21 cellular contexts compared by ENCODE assay signal in genomic region chr2:36564377-36564930, GRCh38. TPM values are rescaled to one million over a fixed set of nuclear protein-coding genes. Genes with fewer than 3 reads are reported as not detected.
DNase-seq lines count a peak whose midpoint lies in the region; ATAC-seq and TF ChIP-seq lines count a peak whose summit lies in the region.
"Had no signal": no experiment of that assay in that cellular context is flagged by ENCODE, and none has a peak within 500 bp of the region (broad histone marks: within the 10 kb centered on the region; RNA-seq: fewer than 3 reads in every experiment).

No MANE protein-coding gene starts in this region.

- H3K4me3 Mint-ChIP-seq in CD14-positive monocyte: no peak overlapping the region
- H3K4me3 Mint-ChIP-seq in progenitor cell of endocrine pancreas (ENCODE audit: low read depth): no peak overlapping the region
- H3K4me3 Mint-ChIP-seq: activated CD4-positive, alpha-beta T cell treated with anti-CD3 and anti-CD28 coated beads, Interleukin-2, amount 10 ng/mL, durations not matched to agents 7 days and 5 days; activated T-helper 17 cell treated with anti-CD3 and anti-CD28 coated beads, Interleukin-2, amount 50 U/mL, for 72 hours; CD8-positive, alpha-beta memory T cell; stimulated activated naive B cell treated with anti-CD40 and anti-IgM and Interleukin-4, amounts not matched to agents 10 μg/mL and 1 μg/mL and 100 μg/mL, for 72 hours; T-cell had no signal

- in situ Hi-C loops in GM13977 (cut with MboI; ENCODE audit: low pct_unique_long_range_greater_than_20kb, low sequenced_read_pairs, unreplicated experiment): no loop called here

- DNase-seq in CD14-positive monocyte (ENCODE audit: low spot score): no peak
- DNase-seq in RKO (ENCODE audit: low spot score): peak; percentile 76
- DNase-seq in dorsolateral prefrontal cortex: peak in 3 of 10 donors; percentile 14 to 62 (median 49)
- DNase-seq in progenitor cell of endocrine pancreas (ENCODE audit: low spot score, unreplicated experiment): no peak
- DNase-seq in left ventricle myocardium superior: no peak
- no peak for DNase-seq in neuronal stem cell (ENCODE audit: low spot score)
- DNase-seq in WERI-Rb-1: no peak
- DNase-seq in GM13977 (ENCODE audit: low spot score): no peak
- DNase-seq: activated CD4-positive, alpha-beta T cell treated with anti-CD3 and anti-CD28 coated beads, Interleukin-2, amount 10 ng/mL, durations not matched to agents 7 days and 5 days; brain microvascular endothelial cell; CD8-positive, alpha-beta memory T cell; H7; lower lobe of right lung; NCI-H1105 treated with DMSO at 0.1 percent for 48 hours; NK-92 treated with Interleukin-12 subunit alpha and Interleukin-12 subunit beta, amount 100 ng/mL, for 24 hours; stimulated activated CD4-positive, alpha-beta T cell treated with anti-CD3 and anti-CD28 coated beads, Interleukin-1b, Interleukin-23, amount 100 ng/mL, for 48 hours; stimulated activated naive B cell treated with anti-CD40 and anti-IgM and Interleukin-4, amounts not matched to agents 10 μg/mL and 1 μg/mL and 100 μg/mL, for 72 hours; T-cell had no signal

- no peak overlapping the region for H2BK15ac ChIP-seq in neuronal stem cell (ENCODE audit: low read length)

- H2BK120ac ChIP-seq in neuronal stem cell (ENCODE audit: low read depth, low read length): no peak overlapping the region

- H4K8ac ChIP-seq in neuronal stem cell (ENCODE audit: low read depth, low read length): no peak overlapping the region

- WGBS in neuronal stem cell (ENCODE audit: extremely low coverage in 2 of 2, insufficient read length in 2 of 2, insufficient replicate concordance in 1 of 2), 2 donors: 100% methylated on average over 1 of the region's 11 CpGs; no CpG with 5 or more reads in 1 of the 2 donors

- H3K27ac ChIP-seq in dorsolateral prefrontal cortex (peak overlapping the region in 54 of 59 donors; percentile 10 to 89 (median 76)), neuronal stem cell (replicated peaks; ENCODE audit: low read length) (no peak overlapping the region), WERI-Rb-1 (no peak overlapping the region)
- H3K27ac ChIP-seq: coronary artery had no signal

- no peak overlapping the region for H4K91ac ChIP-seq in neuronal stem cell (ENCODE audit: low read depth, low read length, poor library complexity)

- H3K4me2 ChIP-seq in neuronal stem cell (ENCODE audit: insufficient read depth, low read length, poor library complexity, severe bottlenecking): no peak overlapping the region

- peak overlapping the region in 5 of 7 donors; percentile 9 to 57 (median 37) for H3K27ac Mint-ChIP-seq in CD14-positive monocyte
- peak overlapping the region; percentile 87 for H3K27ac Mint-ChIP-seq in progenitor cell of endocrine pancreas
- H3K27ac Mint-ChIP-seq: activated CD4-positive, alpha-beta T cell treated with anti-CD3 and anti-CD28 coated beads, Interleukin-2, amount 10 ng/mL, durations not matched to agents 7 days and 5 days; activated T-helper 17 cell treated with anti-CD3 and anti-CD28 coated beads, Interleukin-2, amount 50 U/mL, for 72 hours; T-cell had no signal

- H2BK5ac ChIP-seq in neuronal stem cell (ENCODE audit: low read length): no peak overlapping the region

- intact Hi-C loops in CD14-positive monocyte (cut with micrococcal nuclease): no loop called here
- intact Hi-C loops in dorsolateral prefrontal cortex (cut with DNase I): loop anchor here (5.0 to 10.0 kb wide), 2 partner anchors 52 to 210 kb away; partner anchors contain the start of gene CRIM1 (in 2 of the 2)
- intact Hi-C loops in left ventricle myocardium superior (cut with micrococcal nuclease): no loop called here

- H3K4me1 ChIP-seq in neuronal stem cell (ENCODE audit: control insufficient read depth in 2 of 2, insufficient read depth in 1 of 2, low read depth in 1 of 2, low read length in 2 of 2): peaks cover 0 to 2% of the 10 kb centered on the region in 2 donors

- H3K9me3 ChIP-seq in neuronal stem cell (replicated peaks in 1 of 2; ENCODE audit: control insufficient read depth in 2 of 2, insufficient read depth in 1 of 2, low read depth in 1 of 2, low read length in 2 of 2) (no peaks in the 10 kb centered on the region), WERI-Rb-1 (ENCODE audit: severe bottlenecking) (no peaks in the 10 kb centered on the region)
- H3K9me3 ChIP-seq: lower lobe of right lung, tibial nerve had no signal

- H3K9me3 Mint-ChIP-seq in CD14-positive monocyte (no peaks in the 10 kb centered on the region), progenitor cell of endocrine pancreas (ENCODE audit: low read depth) (no peaks in the 10 kb centered on the region)
- H3K9me3 Mint-ChIP-seq: activated CD4-positive, alpha-beta T cell treated with anti-CD3 and anti-CD28 coated beads, Interleukin-2, amount 10 ng/mL, durations not matched to agents 7 days and 5 days; activated T-helper 17 cell treated with anti-CD3 and anti-CD28 coated beads, Interleukin-2, amount 50 U/mL, for 72 hours; CD8-positive, alpha-beta memory T cell; stimulated activated naive B cell treated with anti-CD40 and anti-IgM and Interleukin-4, amounts not matched to agents 10 μg/mL and 1 μg/mL and 100 μg/mL, for 72 hours; T-cell had no signal

- no peak overlapping the region for H3K9ac ChIP-seq in neuronal stem cell (ENCODE audit: low read depth, low read length, poor library complexity)

- no peak overlapping the region for H3K4ac ChIP-seq in neuronal stem cell (ENCODE audit: low read length)

- H3K36me3 Mint-ChIP-seq in CD14-positive monocyte: peaks cover 49 to 66% of the 10 kb centered on the region in 2 donors
- peaks cover 24% of the 10 kb centered on the region for H3K36me3 Mint-ChIP-seq in progenitor cell of endocrine pancreas (ENCODE audit: insufficient read depth)

- H2AFZ ChIP-seq in neuronal stem cell (ENCODE audit: low read length): no peak overlapping the region

- no peak overlapping the region for H3K14ac ChIP-seq in neuronal stem cell (ENCODE audit: low read length)

- no peak for TF ChIP-seq CTCF in CD14-positive monocyte (IDR thresholded peaks at IDR 0.05)
- peak in 1 of 56 donors; percentile 32 for TF ChIP-seq CTCF in dorsolateral prefrontal cortex (IDR thresholded peaks at IDR 0.05 in 54 of 56, conservative IDR thresholded peaks at IDR 0.05 in 2 of 56; ENCODE audit: low read depth in 1 of 56, partially characterized antibody in 56 of 56)
- TF ChIP-seq CTCF in progenitor cell of endocrine pancreas (IDR thresholded peaks at IDR 0.05; ENCODE audit: unreplicated experiment): no peak
- no peak for TF ChIP-seq CTCF in WERI-Rb-1 (IDR thresholded peaks at IDR 0.05; ENCODE audit: low read depth, low read length)
- TF ChIP-seq CTCF in GM13977 (IDR thresholded peaks at IDR 0.05; ENCODE audit: extremely low read depth, insufficient read depth, missing control alignments): no peak

- peak overlapping the region in 33 of 59 donors; percentile 0 to 55 (median 28) for H3K4me3 ChIP-seq in dorsolateral prefrontal cortex
- no peak overlapping the region for H3K4me3 ChIP-seq in neuronal stem cell (ENCODE audit: low read length in 2 of 2)
- no peak overlapping the region for H3K4me3 ChIP-seq in WERI-Rb-1 (ENCODE audit: low read depth, low read length)
- H3K4me3 ChIP-seq: coronary artery, lower lobe of right lung, tibial nerve had no signal

- H3K4me1 Mint-ChIP-seq in CD14-positive monocyte (peaks cover 44% of the 10 kb centered on the region), progenitor cell of endocrine pancreas (ENCODE audit: low read depth) (peaks cover 27% of the 10 kb centered on the region)

- H3K36me3 ChIP-seq in neuronal stem cell (replicated peaks in 1 of 2; ENCODE audit: control insufficient read depth in 2 of 2, insufficient read depth in 2 of 2, low read length in 2 of 2): peaks cover 4 to 65% of the 10 kb centered on the region in 2 donors
- peaks cover 16% of the 10 kb centered on the region for H3K36me3 ChIP-seq in WERI-Rb-1
- H3K36me3 ChIP-seq: brain microvascular endothelial cell had no signal

- H3K79me1 ChIP-seq in neuronal stem cell (ENCODE audit: low read depth, low read length): peaks cover 1% of the 10 kb centered on the region

- H3K23ac ChIP-seq in neuronal stem cell (ENCODE audit: low read depth, low read length, poor library complexity): no peak overlapping the region

- no peak overlapping the region for H3K18ac ChIP-seq in neuronal stem cell (ENCODE audit: low read length)

- H3K27me3 Mint-ChIP-seq in CD14-positive monocyte (ENCODE audit: low read depth in 3 of 3) (peaks cover 0 to 2% (median 0%) of the 10 kb centered on the region in 3 donors), progenitor cell of endocrine pancreas (no peaks in the 10 kb centered on the region)
- H3K27me3 Mint-ChIP-seq: activated CD4-positive, alpha-beta T cell treated with anti-CD3 and anti-CD28 coated beads, Interleukin-2, amount 10 ng/mL, durations not matched to agents 7 days and 5 days; activated T-helper 17 cell treated with anti-CD3 and anti-CD28 coated beads, Interleukin-2, amount 50 U/mL, for 72 hours; CD8-positive, alpha-beta memory T cell; stimulated activated naive B cell treated with anti-CD40 and anti-IgM and Interleukin-4, amounts not matched to agents 10 μg/mL and 1 μg/mL and 100 μg/mL, for 72 hours; T-cell had no signal

- no peak overlapping the region for H2BK12ac ChIP-seq in neuronal stem cell (ENCODE audit: low read length)

- ATAC-seq in left ventricle myocardium superior: no peak
- ATAC-seq: activated T-helper 17 cell treated with anti-CD3 and anti-CD28 coated beads, Interleukin-2, amount 50 U/mL, for 72 hours; lower lobe of right lung; stimulated activated naive B cell treated with anti-CD40 and anti-IgM and Interleukin-4, amounts not matched to agents 10 μg/mL and 1 μg/mL and 100 μg/mL, for 72 hours; T-cell had no signal

- H3K27me3 ChIP-seq in dorsolateral prefrontal cortex (no peaks in the 10 kb centered on the region), neuronal stem cell (ENCODE audit: control insufficient read depth in 3 of 3, insufficient read depth in 3 of 3, low read depth in 1 of 3, low read length in 3 of 3) (no peaks in the 10 kb centered on the region), WERI-Rb-1 (ENCODE audit: insufficient read depth, low read depth, severe bottlenecking) (no peaks in the 10 kb centered on the region)
- H3K27me3 ChIP-seq: brain microvascular endothelial cell, tibial nerve had no signal

- H2AK5ac ChIP-seq in neuronal stem cell (ENCODE audit: low read depth, low read length): no peak overlapping the region

RNA-seq across cellular contexts. Expression of gene FEZ2, which starts 33.5 kb away (rescaled TPM):
- 1 to 10 TPM; 6.9 to 8.7 TPM for polyA plus RNA-seq in CD14-positive monocyte
- 100 to 1,000 TPM in 9 of 120 experiments, 10 to 100 TPM in 111; 57.1 to 108 (median 87.8) TPM for total RNA-seq in dorsolateral prefrontal cortex
- total RNA-seq in progenitor cell of endocrine pancreas: 28.7 and 36.1 TPM in 2 replicates
- total RNA-seq in left ventricle myocardium superior: 37.2 TPM
- polyA plus RNA-seq in neuronal stem cell (2013, experiment 1 of 2): 49.3 TPM
- 50.9 TPM for polyA plus RNA-seq in neuronal stem cell (2013, experiment 2 of 2)

Comparison
In these comparisons a context has a peak if more than half of its experiments do, and no peak if none do; other contexts are left out.
1. H3K27ac ChIP-seq: peak in dorsolateral prefrontal cortex (54 of 59); none in neuronal stem cell (single experiment) and WERI-Rb-1 (single experiment).
2. H3K4me3 ChIP-seq: peak in dorsolateral prefrontal cortex (33 of 59); none in neuronal stem cell (0 of 2) and WERI-Rb-1 (single experiment).
3. intact Hi-C loops: an anchor here in dorsolateral prefrontal cortex (5.0 to 10.0 kb wide); none called in CD14-positive monocyte and left ventricle myocardium superior.